Comparison of ENCODE assay signal across 1 cellular context in genomic region chr19:18362934-18363542, GRCh38.
TF ChIP-seq lines count a peak whose summit lies in the region.

No MANE protein-coding gene starts in this region.

TF ChIP-seq in A549, 52 proteins besides CTCF, POLR2A, EP300 and RAD21 (continued from another document):
- TF ChIP-seq KDM1A (IDR thresholded peaks at IDR 0.05; ENCODE audit: low read depth) (no peak), CHD2 (IDR thresholded peaks at IDR 0.05; ENCODE audit: low read length, partially characterized antibody) (no peak), ZSCAN20 (CRISPR knock-in tag; IDR thresholded peaks at IDR 0.05) (no peak), ATOH8 (CRISPR knock-in tag; IDR thresholded peaks at IDR 0.05; ENCODE audit: low read depth) (no peak), EHF (CRISPR knock-in tag; IDR thresholded peaks at IDR 0.05) (no peak), ZFP36 (IDR thresholded peaks at IDR 0.05; ENCODE audit: borderline replicate concordance, partially characterized antibody) (no peak), RFX5 (IDR thresholded peaks at IDR 0.05) (no peak), ESRRA (IDR thresholded peaks at IDR 0.05; ENCODE audit: borderline replicate concordance, low read length) (no peak)
